Comparison of ENCODE assay signal across 21 cellular contexts in genomic region chr11:121740902-121741301, GRCh38.
DNase-seq lines count a peak whose midpoint lies in the region; ATAC-seq and TF ChIP-seq lines count a peak whose summit lies in the region.
"Had no signal": no experiment of that assay in that cellular context is flagged by ENCODE, and none has a peak within 500 bp of the region (broad histone marks: within the 10 kb centered on the region; RNA-seq: fewer than 3 reads in every experiment).

No MANE protein-coding gene starts in this region.

- TF ChIP-seq POLR2A in breast epithelium (IDR thresholded peaks at IDR 0.05) (no peak), uterus (IDR thresholded peaks at IDR 0.05) (no peak)

- H3K4me3 ChIP-seq in breast epithelium (no peak overlapping the region), mammary epithelial cell (replicated peaks in 1 of 3; ENCODE audit: insufficient read depth in 1 of 3, low read depth in 2 of 3, low read length in 3 of 3) (no peak overlapping the region), right cardiac atrium (ENCODE audit: low read length) (no peak overlapping the region), psoas muscle (no peak overlapping the region), uterus (no peak overlapping the region)
- H3K4me3 ChIP-seq: A549 had no signal

- TF ChIP-seq CTCF in breast epithelium (IDR thresholded peaks at IDR 0.05) = no peak
- no peak for TF ChIP-seq CTCF in mammary epithelial cell (conservative IDR thresholded peaks at IDR 0.05 in 1 of 2, IDR thresholded peaks at IDR 0.05 in 1 of 2; ENCODE audit: extremely low read depth in 1 of 2, insufficient read depth in 1 of 2, low read depth in 1 of 2, low read length in 2 of 2)
- TF ChIP-seq CTCF in psoas muscle (IDR thresholded peaks at IDR 0.05) = no peak
- no peak for TF ChIP-seq CTCF in uterus (IDR thresholded peaks at IDR 0.05)

- 100% methylated on average over 1 of the region's 1 CpG for WGBS in mammary epithelial cell (ENCODE audit: low coverage, missing lambda C conversion rate)
- WGBS in right cardiac atrium = 58% methylated on average over 1 of the region's 1 CpG
- 81 to 90% (median 90%) methylated on average over 1 of the region's 1 CpG for WGBS in psoas muscle, 3 donors

- no peak overlapping the region for H3K4me2 ChIP-seq in mammary epithelial cell (ENCODE audit: insufficient read depth, low read depth, low read length)
- H3K4me2 ChIP-seq: A549 had no signal

- dilution Hi-C loops in mammary epithelial cell (cut with HindIII; ENCODE audit: low sequenced_read_pairs) = no loop called here

- H3K36me3 ChIP-seq in breast epithelium = no peaks in the 10 kb centered on the region
- H3K36me3 ChIP-seq in mammary epithelial cell (ENCODE audit: insufficient read depth, low read length) = no peaks in the 10 kb centered on the region
- no peaks in the 10 kb centered on the region for H3K36me3 ChIP-seq in psoas muscle (ENCODE audit: insufficient read depth in 1 of 2, low read depth in 1 of 2)
- H3K36me3 ChIP-seq in uterus = no peaks in the 10 kb centered on the region

- no peak for DNase-seq in breast epithelium (ENCODE audit: low spot score in 2 of 2)
- DNase-seq in mammary epithelial cell = no peak
- DNase-seq in right cardiac atrium = no peak
- no peak for DNase-seq in psoas muscle
- no peak for DNase-seq in uterus
- DNase-seq in NCI-H2081 (lab: John Stamatoyannopoulos, UW) = no peak
- no peak for DNase-seq in NCI-H1048 (lab: John Stamatoyannopoulos, UW)
- DNase-seq: activated CD4-positive, CD25-positive, alpha-beta regulatory T cell; CD4-positive, CD25-positive, alpha-beta regulatory T cell; erythroblast; H9; hippocampal formation; kidney glomerular epithelial cell; naive thymus-derived CD8-positive, alpha-beta T cell; NCI-H1694; NCI-H510A treated with DMSO at 0.1 percent for 48 hours; retina; SIG-M5; T-helper 2 cell had no signal

- H3K9ac ChIP-seq in mammary epithelial cell (ENCODE audit: insufficient read depth, low read length) = no peak overlapping the region

- ATAC-seq in right cardiac atrium (no peak), psoas muscle (no peak), HG02970 (IDR thresholded peaks at IDR 0.05; ENCODE audit: low FRiP score, unreplicated experiment) (no peak)
- ATAC-seq: A549; naive thymus-derived CD8-positive, alpha-beta T cell had no signal

- no TSS peak for BruUV-seq in mammary epithelial cell (replicated peaks; lab: Mats Ljungman, UMichigan)

- H3K27me3 ChIP-seq in breast epithelium = no peaks in the 10 kb centered on the region
- H3K27me3 ChIP-seq in mammary epithelial cell (ENCODE audit: insufficient read depth, low read length) = peaks cover 10% of the 10 kb centered on the region
- no peaks in the 10 kb centered on the region for H3K27me3 ChIP-seq in right cardiac atrium (ENCODE audit: control insufficient read depth, insufficient read depth)
- H3K27me3 ChIP-seq in psoas muscle (ENCODE audit: insufficient read depth in 3 of 3, low read length in 2 of 3) = no peaks in the 10 kb centered on the region
- H3K27me3 ChIP-seq in uterus = no peaks in the 10 kb centered on the region

- in situ Hi-C loops in mammary epithelial cell (cut with MboI; ENCODE audit: low sequenced_read_pairs in 2 of 2) = no loop called here

- H4K20me1 ChIP-seq in mammary epithelial cell (ENCODE audit: insufficient read depth, low read length) = no peaks in the 10 kb centered on the region

- H3K79me2 ChIP-seq in mammary epithelial cell (ENCODE audit: insufficient read depth, low read length) = no peaks in the 10 kb centered on the region

- intact Hi-C loops in breast epithelium (cut with DNase I; ENCODE audit: low total_unique reads) (no loop called here), mammary epithelial cell (cut with micrococcal nuclease) (no loop called here), right cardiac atrium (cut with DNase I) (loop anchor here in 1 of 4 donors (5.0 kb wide), 1 partner anchor 84 kb away; no protein-coding TSS in a partner anchor), psoas muscle (cut with DNase I) (no loop called here), uterus (cut with DNase I; ENCODE audit: low total_unique reads) (no loop called here)

- H2AFZ ChIP-seq in mammary epithelial cell (ENCODE audit: low read depth, low read length) = no peak overlapping the region

- CTCF ChIA-PET in mammary epithelial cell (lab: Charles Lee; ENCODE audit: low non-redundant PET) = no interaction called here

- H3K4me1 ChIP-seq in breast epithelium = peaks cover 0 to 8% of the 10 kb centered on the region in 2 donors
- H3K4me1 ChIP-seq in mammary epithelial cell (ENCODE audit: insufficient read depth, low read length) = no peaks in the 10 kb centered on the region
- H3K4me1 ChIP-seq in right cardiac atrium (ENCODE audit: control insufficient read depth, insufficient read depth, low read length) = peaks cover 2% of the 10 kb centered on the region
- no peaks in the 10 kb centered on the region for H3K4me1 ChIP-seq in psoas muscle
- peaks cover 0 to 7% of the 10 kb centered on the region in 2 donors for H3K4me1 ChIP-seq in uterus
- H3K4me1 ChIP-seq: A549 had no signal

- H3K27ac ChIP-seq in breast epithelium (peak overlapping the region; percentile 53 to 89), mammary epithelial cell (ENCODE audit: insufficient read depth, low read depth, low read length) (no peak overlapping the region), right cardiac atrium (ENCODE audit: low read length) (peak overlapping the region; percentile 91), psoas muscle (peak overlapping the region; percentile 51), uterus (peak overlapping the region; percentile 85 to 89)
- H3K27ac ChIP-seq: A549 had no signal

- H3K9me3 ChIP-seq in breast epithelium (peaks cover 0 to 7% of the 10 kb centered on the region in 2 donors), mammary epithelial cell (replicated peaks; ENCODE audit: insufficient read depth, low read length) (peaks cover 2% of the 10 kb centered on the region), right cardiac atrium (ENCODE audit: control insufficient read depth, low read length) (no peaks in the 10 kb centered on the region), psoas muscle (peaks cover 2% of the 10 kb centered on the region), uterus (no peaks in the 10 kb centered on the region)
- H3K9me3 ChIP-seq: A549 had no signal
